8 cellular contexts compared by ENCODE assay signal in the genomic region with DNA sequence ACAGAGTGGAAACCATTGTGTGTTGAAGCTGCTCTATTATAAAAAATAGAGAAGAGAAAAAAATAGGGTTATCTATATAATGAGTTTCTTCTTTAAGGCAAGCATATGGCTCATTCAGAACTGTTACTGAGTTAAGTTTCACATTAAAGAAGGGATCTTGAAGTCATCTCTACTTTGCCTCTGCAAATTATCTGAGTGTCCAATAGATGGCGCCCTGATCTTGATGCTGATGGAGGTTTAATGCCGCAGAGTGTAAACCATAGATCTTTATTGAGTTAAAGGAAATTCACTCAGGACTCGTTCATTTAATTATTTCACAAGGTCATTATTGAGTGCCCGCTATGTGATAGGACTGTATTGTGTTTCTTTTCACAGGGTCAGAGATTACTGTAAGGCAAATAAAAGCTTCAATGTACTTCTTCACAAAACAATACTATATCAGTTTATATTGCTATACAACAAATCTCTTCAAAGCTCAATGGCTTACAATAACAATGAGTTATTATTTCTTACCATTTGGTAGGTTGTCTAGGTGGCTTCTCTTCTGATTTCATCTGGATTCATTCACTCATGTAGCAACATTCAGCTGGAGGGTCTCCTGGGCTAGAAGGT.
DNase-seq lines count a peak whose midpoint lies in the region; ATAC-seq and TF ChIP-seq lines count a peak whose summit lies in the region.

No MANE protein-coding gene starts in this region.

- no peaks in the 10 kb centered on the region for H3K27me3 Mint-ChIP-seq in effector memory CD8-positive, alpha-beta T cell

- intact Hi-C loops in heart left ventricle (cut with DNase I): no loop called here
- intact Hi-C loops in left cardiac atrium (cut with DNase I): no loop called here

- peaks cover 0 to 8% (median 0%) of the 10 kb centered on the region in 12 donors for H3K9me3 ChIP-seq in heart left ventricle

- peak; percentile 17 to 59 (median 44) for TF ChIP-seq CTCF in heart left ventricle (IDR thresholded peaks at IDR 0.05)

- no peak overlapping the region for H3K27ac Mint-ChIP-seq in stimulated activated effector memory CD8-positive, alpha-beta T cell treated with anti-CD3 and anti-CD28 coated beads, Interleukin-12 subunit alpha, Interleukin-12 subunit beta, amount 100 ng/mL, for 72 hours
- H3K27ac Mint-ChIP-seq in effector memory CD8-positive, alpha-beta T cell: no peak overlapping the region

- H3K27me3 ChIP-seq in heart left ventricle: no peaks in the 10 kb centered on the region

- H3K27ac ChIP-seq in heart left ventricle: no peak overlapping the region

- H3K4me3 ChIP-seq in heart left ventricle: no peak overlapping the region

- H3K36me3 Mint-ChIP-seq in stimulated activated effector memory CD8-positive, alpha-beta T cell treated with anti-CD3 and anti-CD28 coated beads, Interleukin-12 subunit alpha, Interleukin-12 subunit beta, amount 100 ng/mL, for 72 hours: no peaks in the 10 kb centered on the region
- H3K36me3 Mint-ChIP-seq in effector memory CD8-positive, alpha-beta T cell (ENCODE audit: insufficient read depth): no peaks in the 10 kb centered on the region

- no peak for DNase-seq in heart left ventricle
- no peak for DNase-seq in left cardiac atrium
- peak; percentile 27 for DNase-seq in RPMI8226
- DNase-seq in fibroblast of the conjunctiva (ENCODE audit: low read depth): peak; percentile 12
- DNase-seq in stimulated activated effector memory CD8-positive, alpha-beta T cell treated with anti-CD3 and anti-CD28 coated beads, Interleukin-12 subunit alpha, Interleukin-12 subunit beta, amount 100 ng/mL, for 72 hours (ENCODE audit: low spot score in 2 of 2): no peak
- DNase-seq in effector memory CD8-positive, alpha-beta T cell: no peak
- no peak for DNase-seq in ureter (ENCODE audit: low spot score)

- TF ChIP-seq POLR2A in heart left ventricle (IDR thresholded peaks at IDR 0.05): no peak

- peaks cover 4% of the 10 kb centered on the region for H3K9me3 Mint-ChIP-seq in stimulated activated effector memory CD8-positive, alpha-beta T cell treated with anti-CD3 and anti-CD28 coated beads, Interleukin-12 subunit alpha, Interleukin-12 subunit beta, amount 100 ng/mL, for 72 hours
- H3K9me3 Mint-ChIP-seq in effector memory CD8-positive, alpha-beta T cell: peaks cover 0 to 5% of the 10 kb centered on the region in 2 donors

- no peaks in the 10 kb centered on the region for H3K4me1 ChIP-seq in heart left ventricle

- H3K4me3 Mint-ChIP-seq in stimulated activated effector memory CD8-positive, alpha-beta T cell treated with anti-CD3 and anti-CD28 coated beads, Interleukin-12 subunit alpha, Interleukin-12 subunit beta, amount 100 ng/mL, for 72 hours: no peak overlapping the region
- H3K4me3 Mint-ChIP-seq in effector memory CD8-positive, alpha-beta T cell: no peak overlapping the region

- H3K4me1 Mint-ChIP-seq in stimulated activated effector memory CD8-positive, alpha-beta T cell treated with anti-CD3 and anti-CD28 coated beads, Interleukin-12 subunit alpha, Interleukin-12 subunit beta, amount 100 ng/mL, for 72 hours: no peaks in the 10 kb centered on the region
- no peaks in the 10 kb centered on the region for H3K4me1 Mint-ChIP-seq in effector memory CD8-positive, alpha-beta T cell (ENCODE audit: low read depth in 2 of 2)

- no peak for ATAC-seq in heart left ventricle
- no peak for ATAC-seq in left cardiac atrium
- ATAC-seq in HG03342 (IDR thresholded peaks at IDR 0.05; ENCODE audit: unreplicated experiment): peak; percentile 80
- ATAC-seq in stimulated activated effector memory CD8-positive, alpha-beta T cell treated with anti-CD3 and anti-CD28 coated beads, Interleukin-12 subunit alpha, Interleukin-12 subunit beta, amount 100 ng/mL, for 72 hours: peak; percentile 51
- no peak for ATAC-seq in effector memory CD8-positive, alpha-beta T cell (replicated peaks)

- WGBS in heart left ventricle, 4 donors: 19 to 23% (median 21%) methylated on average over 4 of the region's 4 CpGs

- no peaks in the 10 kb centered on the region for H3K36me3 ChIP-seq in heart left ventricle

Comparison
In these comparisons a context has a peak if more than half of its experiments do, and no peak if none do; other contexts are left out.
1. ATAC-seq: peak in HG03342 (single experiment) and stimulated activated effector memory CD8-positive, alpha-beta T cell treated with anti-CD3 and anti-CD28 coated beads, Interleukin-12 subunit alpha, Interleukin-12 subunit beta, amount 100 ng/mL, for 72 hours (single experiment); none in heart left ventricle (0 of 4), left cardiac atrium (0 of 2) and effector memory CD8-positive, alpha-beta T cell (single experiment).
2. DNase-seq: peak in RPMI8226 (single experiment) and fibroblast of the conjunctiva (single experiment); none in heart left ventricle (0 of 5), left cardiac atrium (single experiment), stimulated activated effector memory CD8-positive, alpha-beta T cell treated with anti-CD3 and anti-CD28 coated beads, Interleukin-12 subunit alpha, Interleukin-12 subunit beta, amount 100 ng/mL, for 72 hours (0 of 2), effector memory CD8-positive, alpha-beta T cell (0 of 3) and ureter (single experiment).